Comparison of ENCODE assay signal across 16 cellular contexts in the genomic region with DNA sequence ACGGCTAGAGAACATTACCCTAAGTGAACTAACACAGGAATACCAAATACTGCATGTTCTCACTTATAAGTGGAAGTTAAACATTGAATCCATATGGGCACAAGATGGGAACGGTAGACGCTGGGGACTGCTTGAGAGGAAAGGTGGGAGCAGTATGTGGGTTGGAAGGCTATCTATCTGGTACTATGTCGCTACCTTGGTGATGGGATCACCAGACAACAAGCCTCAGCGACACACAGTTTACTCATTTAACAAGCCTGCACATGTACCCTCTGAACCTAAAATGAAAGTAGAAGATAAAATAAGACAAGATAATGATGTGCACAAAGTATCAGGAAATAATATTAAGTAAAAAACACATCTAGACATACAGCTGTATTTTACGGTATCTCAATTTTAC. TPM values are rescaled to one million over a fixed set of nuclear protein-coding genes. Genes with fewer than 3 reads are reported as not detected.
DNase-seq lines count a peak whose midpoint lies in the region; ATAC-seq lines count a peak whose summit lies in the region.
"Had no signal": no experiment of that assay in that cellular context is flagged by ENCODE, and none has a peak within 500 bp of the region (broad histone marks: within the 10 kb centered on the region; RNA-seq: fewer than 3 reads in every experiment).

No MANE protein-coding gene starts in this region.

- no peaks in the 10 kb centered on the region for H3K4me1 ChIP-seq in duodenal mucosa (ENCODE audit: control insufficient read depth in 1 of 2, insufficient read depth in 2 of 2, low read length in 2 of 2)
- H3K4me1 ChIP-seq: HAP-1 had no signal

- H3K27me3 Mint-ChIP-seq in activated CD4-positive, alpha-beta T cell treated with anti-CD3 and anti-CD28 coated beads, Interleukin-2, amount 10 ng/mL, durations not matched to agents 24 days and 14 days, result no peaks in the 10 kb centered on the region
- peaks cover 0 to 5% of the 10 kb centered on the region in 2 donors for H3K27me3 Mint-ChIP-seq in T-cell
- no peaks in the 10 kb centered on the region for H3K27me3 Mint-ChIP-seq in stimulated activated naive CD8-positive, alpha-beta T cell treated with anti-CD3 and anti-CD28 coated beads, Interleukin-15, Interleukin-2, amounts not matched to agents 100 ng/mL and 50 ng/mL, for 24 hours

- no peak overlapping the region for H3K27ac ChIP-seq in duodenal mucosa (ENCODE audit: low read depth, low read length)

- peak overlapping the region; percentile 17 to 33 for H3K4me3 ChIP-seq in duodenal mucosa (ENCODE audit: low read depth in 1 of 2, low read length in 2 of 2)
- H3K4me3 ChIP-seq: HAP-1 had no signal

- H3K4me3 Mint-ChIP-seq in activated CD4-positive, alpha-beta T cell treated with anti-CD3 and anti-CD28 coated beads, Interleukin-2, amount 10 ng/mL, durations not matched to agents 24 days and 14 days, result peak overlapping the region; percentile 82
- H3K4me3 Mint-ChIP-seq in T-cell, result peak overlapping the region; percentile 89 to 99 (median 98)
- H3K4me3 Mint-ChIP-seq in stimulated activated naive CD8-positive, alpha-beta T cell treated with anti-CD3 and anti-CD28 coated beads, Interleukin-15, Interleukin-2, amounts not matched to agents 100 ng/mL and 50 ng/mL, for 24 hours, result peak overlapping the region; percentile 81

- peaks cover 25% of the 10 kb centered on the region for H3K4me1 Mint-ChIP-seq in activated CD4-positive, alpha-beta T cell treated with anti-CD3 and anti-CD28 coated beads, Interleukin-2, amount 10 ng/mL, durations not matched to agents 24 days and 14 days
- H3K4me1 Mint-ChIP-seq in T-cell, result peaks cover 31 to 50% (median 40%) of the 10 kb centered on the region in 3 donors
- H3K4me1 Mint-ChIP-seq in stimulated activated naive CD8-positive, alpha-beta T cell treated with anti-CD3 and anti-CD28 coated beads, Interleukin-15, Interleukin-2, amounts not matched to agents 100 ng/mL and 50 ng/mL, for 24 hours (ENCODE audit: low read depth), result peaks cover 31% of the 10 kb centered on the region

- H3K9me3 Mint-ChIP-seq in activated CD4-positive, alpha-beta T cell treated with anti-CD3 and anti-CD28 coated beads, Interleukin-2, amount 10 ng/mL, durations not matched to agents 24 days and 14 days, result peaks cover 11% of the 10 kb centered on the region
- H3K9me3 Mint-ChIP-seq in T-cell, result peaks cover 3 to 6% (median 4%) of the 10 kb centered on the region in 3 donors
- peaks cover 7% of the 10 kb centered on the region for H3K9me3 Mint-ChIP-seq in stimulated activated naive CD8-positive, alpha-beta T cell treated with anti-CD3 and anti-CD28 coated beads, Interleukin-15, Interleukin-2, amounts not matched to agents 100 ng/mL and 50 ng/mL, for 24 hours

- POLR2A ChIA-PET in T-cell (lab: Charles Lee), result no interaction called here

- intact Hi-C loops in activated CD4-positive, alpha-beta T cell treated with anti-CD3 and anti-CD28 coated beads, Interleukin-2, amount 10 ng/mL, durations not matched to agents 24 days and 14 days (cut with micrococcal nuclease), result no loop called here

- peak overlapping the region in 1 of 2 donors; percentile 43 for H3K9ac ChIP-seq in duodenal mucosa (ENCODE audit: low read depth in 1 of 2, low read length in 2 of 2)

- CTCF ChIA-PET in T-cell (lab: Charles Lee), result no interaction called here

- peaks cover 16% of the 10 kb centered on the region for H3K36me3 Mint-ChIP-seq in activated CD4-positive, alpha-beta T cell treated with anti-CD3 and anti-CD28 coated beads, Interleukin-2, amount 10 ng/mL, durations not matched to agents 24 days and 14 days (ENCODE audit: low read depth)
- H3K36me3 Mint-ChIP-seq in T-cell, result peaks cover 15% of the 10 kb centered on the region
- H3K36me3 Mint-ChIP-seq in stimulated activated naive CD8-positive, alpha-beta T cell treated with anti-CD3 and anti-CD28 coated beads, Interleukin-15, Interleukin-2, amounts not matched to agents 100 ng/mL and 50 ng/mL, for 24 hours (ENCODE audit: low read depth), result no peaks in the 10 kb centered on the region

- H3K27me3 ChIP-seq in duodenal mucosa (ENCODE audit: control insufficient read depth in 1 of 2, insufficient read depth in 2 of 2, low read length in 2 of 2), result no peaks in the 10 kb centered on the region

- peak; percentile 67 for DNase-seq in activated CD4-positive, alpha-beta T cell treated with anti-CD3 and anti-CD28 coated beads, Interleukin-2, amount 10 ng/mL, durations not matched to agents 24 days and 14 days
- DNase-seq in activated CD4-positive, alpha-beta T cell treated with anti-CD3 and anti-CD28 coated beads, Interleukin-2, amount 50 U/mL, for 1 hour, result no peak
- DNase-seq in T-cell, result no peak
- no peak for DNase-seq in NCI-H2227 (lab: John Stamatoyannopoulos, UW; ENCODE audit: unreplicated experiment)
- no peak for DNase-seq in SKM-1 (lab: John Stamatoyannopoulos, UW; ENCODE audit: unreplicated experiment)
- no peak for DNase-seq in NOMO-1 treated with DMSO at 0.1 percent for 48 hours (lab: John Stamatoyannopoulos, UW; ENCODE audit: unreplicated experiment)
- DNase-seq: caudate nucleus, kidney glomerular epithelial cell, NCI-H2029 treated with DMSO at 0.1 percent for 48 hours, right cardiac atrium, SHP77 treated with DMSO at 0.1 percent for 48 hours had no signal

- ATAC-seq in T-cell (replicated peaks in 1 of 4), result peak in 2 of 4 experiments; percentile 26 to 36
- ATAC-seq: right cardiac atrium had no signal

- no peaks in the 10 kb centered on the region for H3K36me3 ChIP-seq in duodenal mucosa (ENCODE audit: control insufficient read depth in 1 of 2, insufficient read depth in 2 of 2, low read length in 2 of 2)
- H3K36me3 ChIP-seq: HAP-1 had no signal

- H3K27ac Mint-ChIP-seq in activated CD4-positive, alpha-beta T cell treated with anti-CD3 and anti-CD28 coated beads, Interleukin-2, amount 10 ng/mL, durations not matched to agents 24 days and 14 days, result peak overlapping the region; percentile 83
- peak overlapping the region; percentile 94 to 97 for H3K27ac Mint-ChIP-seq in T-cell
- peak overlapping the region; percentile 66 for H3K27ac Mint-ChIP-seq in stimulated activated naive CD8-positive, alpha-beta T cell treated with anti-CD3 and anti-CD28 coated beads, Interleukin-15, Interleukin-2, amounts not matched to agents 100 ng/mL and 50 ng/mL, for 24 hours

- no peaks in the 10 kb centered on the region for H3K9me3 ChIP-seq in duodenal mucosa (ENCODE audit: control insufficient read depth in 1 of 2, low read length in 2 of 2)
- H3K9me3 ChIP-seq: HAP-1 had no signal

RNA-seq across cellular contexts. Expression of a gene that starts 0.8 kb away (rescaled TPM):
- total RNA-seq in activated CD4-positive, alpha-beta T cell treated with anti-CD3 and anti-CD28 coated beads, Interleukin-2, amount 10 ng/mL, durations not matched to agents 24 days and 14 days, result 10.4 and 11.3 TPM in 2 replicates
- 10 to 100 TPM; 32.6 to 65.4 (median 35.4) TPM for total RNA-seq in T-cell
- total RNA-seq: A172, glomerular endothelial cell had no signal
